In the genomic region with DNA sequence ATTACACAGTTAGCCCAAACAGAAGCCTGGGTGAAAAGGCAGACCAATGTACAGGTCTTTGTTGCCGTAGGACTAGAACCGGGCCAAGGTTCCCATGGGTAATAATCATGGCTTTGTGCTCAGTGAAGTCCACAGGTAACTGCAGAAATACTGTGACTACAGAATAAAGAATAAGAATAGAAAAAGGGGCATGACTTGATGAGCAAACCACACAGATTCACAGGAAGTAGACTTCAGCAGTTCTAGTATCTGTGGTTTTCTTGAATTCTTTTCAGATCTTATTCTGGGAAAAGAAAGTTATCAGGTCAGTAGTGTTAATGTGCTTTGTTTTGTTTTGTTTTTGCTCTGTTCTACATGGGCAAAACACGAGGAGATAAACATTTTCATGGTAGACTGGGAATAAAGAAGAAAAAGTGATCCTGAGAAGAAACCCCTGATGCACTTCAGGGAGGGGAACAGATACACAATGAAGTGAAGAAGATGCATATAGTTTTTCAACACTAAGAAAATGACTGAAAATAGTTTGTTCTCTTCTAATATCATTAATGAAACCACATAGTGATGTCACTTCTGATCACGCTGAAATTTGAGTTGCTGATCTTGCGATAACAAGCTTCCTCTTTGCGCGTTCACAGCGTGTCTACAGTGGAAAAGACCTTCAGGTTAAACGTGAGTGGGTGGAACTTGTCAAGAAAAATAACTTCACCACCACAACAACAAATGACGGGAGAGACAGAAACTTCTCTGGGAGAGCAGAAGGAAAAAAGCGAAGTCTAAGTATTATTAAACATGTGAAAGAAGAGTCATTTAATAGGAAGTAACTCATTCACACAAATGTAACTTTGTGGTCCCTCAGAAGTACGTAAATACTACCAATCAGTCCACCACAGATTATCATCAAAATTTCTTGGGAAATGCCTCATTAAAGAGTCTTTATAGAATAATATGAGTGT, we compare ENCODE assay signal across 8 cellular contexts.
DNase-seq lines count a peak whose midpoint lies in the region; ATAC-seq lines count a peak whose summit lies in the region.

No MANE protein-coding gene starts in this region.

- ATAC-seq in HG03439 (IDR thresholded peaks at IDR 0.05; ENCODE audit: unreplicated experiment) (peak; percentile 89), sciatic nerve (peak; percentile 61)

- intact Hi-C loops in sciatic nerve (cut with DNase I): no loop called here

- DNase-seq in activated naive CD4-positive, alpha-beta T cell treated with Interleukin-2 at 50 U/mL for 16 hours: peak; percentile 67
- DNase-seq in activated naive CD4-positive, alpha-beta T cell (lab: John Stamatoyannopoulos, UW): no peak
- peak; percentile 70 for DNase-seq in activated CD8-positive, alpha-beta memory T cell treated with anti-CD3 and anti-CD28 coated beads for 24 hours
- no peak for DNase-seq in sciatic nerve (ENCODE audit: low spot score)
- no peak for DNase-seq in HPDE6-E6E7 (ENCODE audit: extremely low spot score)
- no peak for DNase-seq in NCI-H2171 (lab: John Stamatoyannopoulos, UW)
- no peak for DNase-seq in SW480 (ENCODE audit: low spot score)

Comparison
In these comparisons a context has a peak if more than half of its experiments do, and no peak if none do; other contexts are left out.
1. DNase-seq: peak in activated naive CD4-positive, alpha-beta T cell treated with Interleukin-2 at 50 U/mL for 16 hours (single experiment) and activated CD8-positive, alpha-beta memory T cell treated with anti-CD3 and anti-CD28 coated beads for 24 hours (single experiment); none in activated naive CD4-positive, alpha-beta T cell (0 of 4), sciatic nerve (single experiment), HPDE6-E6E7 (single experiment), NCI-H2171 (single experiment) and SW480 (single experiment).